8 cellular contexts compared by ENCODE assay signal in genomic region chr1:73674945-73675561, GRCh38.
DNase-seq lines count a peak whose midpoint lies in the region; ATAC-seq and TF ChIP-seq lines count a peak whose summit lies in the region.

No MANE protein-coding gene starts in this region.

- H4K20me1 ChIP-seq in PC-9 (ENCODE audit: insufficient read depth) = no peaks in the 10 kb centered on the region

- no peaks in the 10 kb centered on the region for H3K27me3 ChIP-seq in PC-9 (ENCODE audit: insufficient read depth, low read depth)
- no peaks in the 10 kb centered on the region for H3K27me3 ChIP-seq in foreskin keratinocyte

- H3K9me3 ChIP-seq in PC-9 (ENCODE audit: insufficient read depth, low read depth) = no peaks in the 10 kb centered on the region

- no peaks in the 10 kb centered on the region for H3K4me1 Mint-ChIP-seq in type B pancreatic cell (ENCODE audit: unreplicated experiment)
- H3K4me1 Mint-ChIP-seq in activated T-helper 1 cell treated with anti-CD3 and anti-CD28 coated beads, Interleukin-12 subunit alpha, Interleukin-12 subunit beta, Interleukin-2, Interleukin-4 antibody, amounts not matched to agents 30 ng/mL and 10 ng/mL and 1 ng/mL, durations not matched to agents 14 hours and 24 hours and 36 hours (ENCODE audit: low read depth) = no peaks in the 10 kb centered on the region
- H3K4me1 Mint-ChIP-seq in activated CD4-positive, alpha-beta memory T cell treated with anti-CD3 and anti-CD28 coated beads for 36 hours (ENCODE audit: low read depth) = no peaks in the 10 kb centered on the region

- H3K9me3 Mint-ChIP-seq in type B pancreatic cell = no peaks in the 10 kb centered on the region
- H3K9me3 Mint-ChIP-seq in activated T-helper 1 cell treated with anti-CD3 and anti-CD28 coated beads, Interleukin-12 subunit alpha, Interleukin-12 subunit beta, Interleukin-2, Interleukin-4 antibody, amounts not matched to agents 30 ng/mL and 10 ng/mL and 1 ng/mL, durations not matched to agents 14 hours and 24 hours and 36 hours = no peaks in the 10 kb centered on the region
- H3K9me3 Mint-ChIP-seq in activated CD4-positive, alpha-beta memory T cell treated with anti-CD3 and anti-CD28 coated beads for 36 hours = peaks cover 2% of the 10 kb centered on the region

- in situ Hi-C loops in ACHN (cut with HindIII; ENCODE audit: low pct_ligation_motif_present, low pct_unique_long_range_greater_than_20kb, low sequenced_read_pairs) = no loop called here

- CTCF ChIA-PET in PC-9 (lab: Charles Lee) = interaction anchor here (1.1 kb wide), 1 partner anchor 1488 kb away, joined by 3 read pairs; no protein-coding TSS in a partner anchor
- CTCF ChIA-PET in activated CD4-positive, alpha-beta memory T cell treated with anti-CD3 and anti-CD28 coated beads for 36 hours (lab: Charles Lee) = interaction anchor here (0.7 kb wide), 1 partner anchor 80 kb away, joined by 3 read pairs; no protein-coding TSS in a partner anchor

- no peaks in the 10 kb centered on the region for H3K36me3 ChIP-seq in PC-9 (ENCODE audit: low read depth)

- H3K4me3 Mint-ChIP-seq in type B pancreatic cell = no peak overlapping the region
- no peak overlapping the region for H3K4me3 Mint-ChIP-seq in activated T-helper 1 cell treated with anti-CD3 and anti-CD28 coated beads, Interleukin-12 subunit alpha, Interleukin-12 subunit beta, Interleukin-2, Interleukin-4 antibody, amounts not matched to agents 30 ng/mL and 10 ng/mL and 1 ng/mL, durations not matched to agents 14 hours and 24 hours and 36 hours
- no peak overlapping the region for H3K4me3 Mint-ChIP-seq in activated CD4-positive, alpha-beta memory T cell treated with anti-CD3 and anti-CD28 coated beads for 36 hours

- peak overlapping the region; percentile 29; the same call in 1 of the 2 replicates for H3K4me2 ChIP-seq in PC-9

- no peak overlapping the region for H3K27ac ChIP-seq in PC-9
- H3K27ac ChIP-seq in foreskin keratinocyte = no peak overlapping the region

- BruUV-seq in PC-9 (replicated peaks; lab: Mats Ljungman, UMichigan) = no TSS peak

- DNase-seq in ACHN (peak; percentile 30), HuH-7.5 (ENCODE audit: low spot score) (peak; percentile 1), PC-9 (no peak), foreskin keratinocyte (peak in 1 of 2 donors; percentile 17), type B pancreatic cell (ENCODE audit: extremely low spot score, unreplicated experiment) (no peak)
- no peak for DNase-seq in activated T-helper 1 cell treated with anti-CD3 and anti-CD28 coated beads, Interleukin-12 subunit alpha, Interleukin-12 subunit beta, Interleukin-2, Interleukin-4 antibody, amounts not matched to agents 30 ng/mL and 10 ng/mL and 1 ng/mL, durations not matched to agents 14 hours and 24 hours and 36 hours (ENCODE audit: low spot score)
- DNase-seq in activated CD4-positive, alpha-beta memory T cell treated with anti-CD3 and anti-CD28 coated beads for 36 hours = no peak

- TF ChIP-seq CTCF in PC-9 (conservative IDR thresholded peaks at IDR 0.05) (peak; percentile 75), foreskin keratinocyte (conservative IDR thresholded peaks at IDR 0.05) (peak; percentile 69), type B pancreatic cell (conservative IDR thresholded peaks at IDR 0.05) (peak; percentile 79)

- no peaks in the 10 kb centered on the region for H3K36me3 Mint-ChIP-seq in type B pancreatic cell
- H3K36me3 Mint-ChIP-seq in activated T-helper 1 cell treated with anti-CD3 and anti-CD28 coated beads, Interleukin-12 subunit alpha, Interleukin-12 subunit beta, Interleukin-2, Interleukin-4 antibody, amounts not matched to agents 30 ng/mL and 10 ng/mL and 1 ng/mL, durations not matched to agents 14 hours and 24 hours and 36 hours (ENCODE audit: low read depth) = no peaks in the 10 kb centered on the region
- no peaks in the 10 kb centered on the region for H3K36me3 Mint-ChIP-seq in activated CD4-positive, alpha-beta memory T cell treated with anti-CD3 and anti-CD28 coated beads for 36 hours

- no peaks in the 10 kb centered on the region for H3K79me2 ChIP-seq in PC-9 (ENCODE audit: low read depth)

- ATAC-seq in GM18867 (IDR thresholded peaks at IDR 0.05; ENCODE audit: unreplicated experiment) = peak; percentile 86
- ATAC-seq in foreskin keratinocyte = peak; percentile 65

- no peak overlapping the region for H3K4me3 ChIP-seq in PC-9

- H2AFZ ChIP-seq in PC-9 = no peak overlapping the region

- POLR2A ChIA-PET in PC-9 (lab: Charles Lee; ENCODE audit: unreplicated experiment) = no interaction called here
- POLR2A ChIA-PET in activated CD4-positive, alpha-beta memory T cell treated with anti-CD3 and anti-CD28 coated beads for 36 hours (lab: Charles Lee) = no interaction called here

- intact Hi-C loops in PC-9 (cut with micrococcal nuclease; ENCODE audit: unreplicated experiment) = loop anchor here (5.0 kb wide), 2 partner anchors 223 to 322 kb away; no protein-coding TSS in a partner anchor
- intact Hi-C loops in activated T-helper 1 cell treated with anti-CD3 and anti-CD28 coated beads, Interleukin-12 subunit alpha, Interleukin-12 subunit beta, Interleukin-2, Interleukin-4 antibody, amounts not matched to agents 30 ng/mL and 10 ng/mL and 1 ng/mL, durations not matched to agents 14 hours and 24 hours and 36 hours (cut with micrococcal nuclease) = no loop called here
- intact Hi-C loops in activated CD4-positive, alpha-beta memory T cell treated with anti-CD3 and anti-CD28 coated beads for 36 hours (cut with micrococcal nuclease) = loop anchor here (5.0 kb wide), 1 partner anchor 903 kb away; no protein-coding TSS in a partner anchor

- H3F3A ChIP-seq in PC-9 (ENCODE audit: insufficient read depth, low read depth) = no peaks in the 10 kb centered on the region

- no peak overlapping the region for H3K27ac Mint-ChIP-seq in type B pancreatic cell
- no peak overlapping the region for H3K27ac Mint-ChIP-seq in activated T-helper 1 cell treated with anti-CD3 and anti-CD28 coated beads, Interleukin-12 subunit alpha, Interleukin-12 subunit beta, Interleukin-2, Interleukin-4 antibody, amounts not matched to agents 30 ng/mL and 10 ng/mL and 1 ng/mL, durations not matched to agents 14 hours and 24 hours and 36 hours
- H3K27ac Mint-ChIP-seq in activated CD4-positive, alpha-beta memory T cell treated with anti-CD3 and anti-CD28 coated beads for 36 hours = no peak overlapping the region

- no peaks in the 10 kb centered on the region for H3K9me2 ChIP-seq in PC-9 (ENCODE audit: insufficient read depth)

- no peaks in the 10 kb centered on the region for H3K27me3 Mint-ChIP-seq in type B pancreatic cell
- no peaks in the 10 kb centered on the region for H3K27me3 Mint-ChIP-seq in activated T-helper 1 cell treated with anti-CD3 and anti-CD28 coated beads, Interleukin-12 subunit alpha, Interleukin-12 subunit beta, Interleukin-2, Interleukin-4 antibody, amounts not matched to agents 30 ng/mL and 10 ng/mL and 1 ng/mL, durations not matched to agents 14 hours and 24 hours and 36 hours (ENCODE audit: insufficient read depth)
- H3K27me3 Mint-ChIP-seq in activated CD4-positive, alpha-beta memory T cell treated with anti-CD3 and anti-CD28 coated beads for 36 hours = no peaks in the 10 kb centered on the region

- no peaks in the 10 kb centered on the region; the same call in 1 of the 2 replicates for H3K4me1 ChIP-seq in PC-9 (replicated peaks; ENCODE audit: insufficient read depth)
- peaks cover 9% of the 10 kb centered on the region for H3K4me1 ChIP-seq in foreskin keratinocyte

Comparison
In these comparisons a context has a peak if more than half of its experiments do, and no peak if none do; other contexts are left out.
1. DNase-seq: peak in ACHN (single experiment) and HuH-7.5 (single experiment); none in PC-9 (0 of 2), type B pancreatic cell (single experiment), activated T-helper 1 cell treated with anti-CD3 and anti-CD28 coated beads, Interleukin-12 subunit alpha, Interleukin-12 subunit beta, Interleukin-2, Interleukin-4 antibody, amounts not matched to agents 30 ng/mL and 10 ng/mL and 1 ng/mL, durations not matched to agents 14 hours and 24 hours and 36 hours (single experiment) and activated CD4-positive, alpha-beta memory T cell treated with anti-CD3 and anti-CD28 coated beads for 36 hours (single experiment).
2. Peak in every context shown above with its lines, with median percentiles within 50 percentile points of each other: CTCF ChIP-seq.